ENCODE assay signal across 22 cellular contexts in genomic region chr6:67047996-67048395, GRCh38.
"Had no signal": no experiment of that assay in that cellular context is flagged by ENCODE, and none has a peak within 500 bp of the region (broad histone marks: within the 10 kb centered on the region; RNA-seq: fewer than 3 reads in every experiment).

No MANE protein-coding gene starts in this region.

- DNase-seq: KBM-7, MG63, NCI-H1092, NCI-H1105 treated with DMSO at 0.1 percent for 48 hours, NCI-H1417 treated with DMSO at 0.1 percent for 48 hours, NCI-H146, NCI-H1694 treated with DMSO at 0.1 percent for 48 hours, NCI-H1930, NCI-H2081, NCI-H2107, NCI-H2171 treated with DMSO at 0.1 percent for 48 hours, NCI-H2227 treated with DMSO at 0.1 percent for 48 hours, NCI-H69, NCI-H774, Right ventricle myocardium superior, RPMI8226, SIG-M5, SW 1271, T-helper 1 cell, T-helper 17 cell had no signal

- H3K4me3 ChIP-seq: MG63, SJSA1, SK-N-MC had no signal

- ATAC-seq: T-helper 17 cell had no signal
